Comparison of ENCODE assay signal across 8 cellular contexts in genomic region chr10:6089334-6090219, GRCh38. TPM values are rescaled to one million over a fixed set of nuclear protein-coding genes. Genes with fewer than 3 reads are reported as not detected.
A peak's percentile ranks its signal among the peaks of the same experiment; 100 is the strongest.
DNase-seq lines count a peak whose midpoint lies in the region; ATAC-seq and TF ChIP-seq lines count a peak whose summit lies in the region.

No MANE protein-coding gene starts in this region.

- H3K36me3 Mint-ChIP-seq in GM23338 (ENCODE audit: low read depth) (no peaks in the 10 kb centered on the region; the same call in 2 of the 3 replicates), brain (no peaks in the 10 kb centered on the region)

- H3K27ac Mint-ChIP-seq in GM23338 (peak overlapping the region; percentile 23), brain (peak overlapping the region; percentile 59 to 88 (median 86))

- H3K4me3 ChIP-seq in GM23338, result peak overlapping the region; percentile 86

- peak; percentile 46 for ATAC-seq in GM23338
- ATAC-seq in left lobe of liver, result peak; percentile 28

- no peaks in the 10 kb centered on the region for H3K9me2 ChIP-seq in GM23338 (ENCODE audit: insufficient read depth)

- H4K20me1 ChIP-seq in GM23338 (replicated peaks; ENCODE audit: insufficient read depth), result peaks cover 41% of the 10 kb centered on the region

- H3K9me3 Mint-ChIP-seq in GM23338 (no peaks in the 10 kb centered on the region; the same call in 2 of the 3 replicates), brain (peaks cover 0 to 9% (median 3%) of the 10 kb centered on the region in 5 experiments)

- H3K4me1 ChIP-seq in GM23338 (ENCODE audit: insufficient read depth), result peaks cover 27% of the 10 kb centered on the region

- H3K36me3 ChIP-seq in GM23338 (ENCODE audit: insufficient read depth), result no peaks in the 10 kb centered on the region

- H3K27me3 ChIP-seq in GM23338 (ENCODE audit: insufficient read depth), result no peaks in the 10 kb centered on the region; the same call in 1 of the 2 replicates

- H3K4me3 Mint-ChIP-seq in GM23338, result peak overlapping the region; percentile 89
- H3K4me3 Mint-ChIP-seq in brain, result peak overlapping the region; percentile 87 to 91 (median 89)

- peak overlapping the region; percentile 93 for H3K4me2 ChIP-seq in GM23338

- TF ChIP-seq CTCF in GM23338 (conservative IDR thresholded peaks at IDR 0.05; ENCODE audit: low read depth in 2 of 2) (no peak), brain (conservative IDR thresholded peaks at IDR 0.05) (no peak), GM20000 (IDR thresholded peaks at IDR 0.05; ENCODE audit: extremely low read depth, missing control alignments) (no peak)

- no peak overlapping the region for H2AFZ ChIP-seq in GM23338

- H3K4me1 Mint-ChIP-seq in GM23338 (peaks cover 50% of the 10 kb centered on the region), brain (peaks cover 60% of the 10 kb centered on the region)

- peaks cover 54% of the 10 kb centered on the region for H3K79me2 ChIP-seq in GM23338 (replicated peaks; ENCODE audit: insufficient read depth)

- DNase-seq in GM03348 (ENCODE audit: low spot score) (peak; percentile 37), GM23338 (ENCODE audit: low spot score) (peak; percentile 60), NCI-H69 (lab: John Stamatoyannopoulos, UW) (peak; percentile 18), left lobe of liver (ENCODE audit: low spot score) (peak; percentile 53), substantia nigra (lab: John Stamatoyannopoulos, UW) (peak in 2 of 49 donors; percentile 11 to 40), GM20000 (ENCODE audit: low spot score) (no peak), DMS153 treated with DMSO at 0.1 percent for 48 hours (lab: John Stamatoyannopoulos, UW; ENCODE audit: unreplicated experiment) (no peak)

- H3K27ac ChIP-seq in GM23338 (ENCODE audit: low read depth) (no peak overlapping the region; the same call in 1 of the 2 replicates), substantia nigra (ENCODE audit: low read depth, low read length, poor library complexity, severe bottlenecking) (peak overlapping the region; percentile 43)

- H3F3A ChIP-seq in GM23338 (replicated peaks; ENCODE audit: low read depth), result no peaks in the 10 kb centered on the region

- peaks cover 8% of the 10 kb centered on the region for H3K27me3 Mint-ChIP-seq in GM23338 (ENCODE audit: insufficient read depth, low read depth, poor library complexity)
- peaks cover 13% of the 10 kb centered on the region for H3K27me3 Mint-ChIP-seq in brain

TF ChIP-seq in GM23338, 12 proteins besides CTCF, POLR2A, EP300 and RAD21 (continues in another document):
- TF ChIP-seq POLR2AphosphoS5 (IDR thresholded peaks at IDR 0.05; ENCODE audit: low read depth) (no peak), EZH2 (IDR thresholded peaks at IDR 0.05; ENCODE audit: low read depth, unreplicated experiment) (no peak), NANOG (IDR thresholded peaks at IDR 0.05; ENCODE audit: borderline replicate concordance) (no peak), ZNF462 (CRISPR knock-in tag; IDR thresholded peaks at IDR 0.05) (no peak), JUNB (IDR thresholded peaks at IDR 0.05; ENCODE audit: unreplicated experiment) (no peak), CREB1 (CRISPR knock-in tag; IDR thresholded peaks at IDR 0.05; ENCODE audit: low read depth) (no peak), ZNF114 (CRISPR knock-in tag; IDR thresholded peaks at IDR 0.05) (no peak), ZNF331 (CRISPR knock-in tag; IDR thresholded peaks at IDR 0.05; ENCODE audit: low read depth) (no peak)
- TF ChIP-seq, protein P1, sequence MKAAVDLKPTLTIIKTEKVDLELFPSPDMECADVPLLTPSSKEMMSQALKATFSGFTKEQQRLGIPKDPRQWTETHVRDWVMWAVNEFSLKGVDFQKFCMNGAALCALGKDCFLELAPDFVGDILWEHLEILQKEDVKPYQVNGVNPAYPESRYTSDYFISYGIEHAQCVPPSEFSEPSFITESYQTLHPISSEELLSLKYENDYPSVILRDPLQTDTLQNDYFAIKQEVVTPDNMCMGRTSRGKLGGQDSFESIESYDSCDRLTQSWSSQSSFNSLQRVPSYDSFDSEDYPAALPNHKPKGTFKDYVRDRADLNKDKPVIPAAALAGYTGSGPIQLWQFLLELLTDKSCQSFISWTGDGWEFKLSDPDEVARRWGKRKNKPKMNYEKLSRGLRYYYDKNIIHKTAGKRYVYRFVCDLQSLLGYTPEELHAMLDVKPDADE (IDR thresholded peaks at IDR 0.05), result no peak

RNA-seq across cellular contexts. Expression of gene RBM17, which starts 0.7 kb away (rescaled TPM):
- 54.7 and 90.5 TPM in 2 replicates for total RNA-seq in GM23338 (2014; rRNA removed; shearing (Covaris generic))
- polyA plus RNA-seq in GM23338 (2016; fragmentation: Nextera tagmentation; extraction: Ambion mirVana), result 257 and 281 TPM in 2 replicates
- 83.5 TPM for polyA plus RNA-seq in brain (ENCODE audit: insufficient read depth, low read depth, low replicate concordance)
- total RNA-seq in left lobe of liver, result 24.3 TPM

RNA-seq across cellular contexts. Expression of gene IL2RA, which starts 27.4 kb away (rescaled TPM):
- total RNA-seq in GM23338 (2014; rRNA removed; shearing (Covaris generic)), result not detected in 2 replicates
- polyA plus RNA-seq in GM23338 (2016; fragmentation: Nextera tagmentation; extraction: Ambion mirVana) (not detected in 2 replicates), brain (ENCODE audit: insufficient read depth, low read depth, low replicate concordance) (1.3 TPM)
- total RNA-seq in left lobe of liver, result 1.3 TPM

Comparison
In these comparisons a context has a peak if more than half of its experiments do, and no peak if none do; other contexts are left out.
1. DNase-seq: peak in GM03348 (single experiment), GM23338 (single experiment), NCI-H69 (single experiment) and left lobe of liver (single experiment); none in GM20000 (single experiment) and DMS153 treated with DMSO at 0.1 percent for 48 hours (single experiment).